8 cellular contexts compared by ENCODE assay signal in genomic region chr7:100583132-100584045, GRCh38. TPM values are rescaled to one million over a fixed set of nuclear protein-coding genes. Genes with fewer than 3 reads are reported as not detected.
DNase-seq lines count a peak whose midpoint lies in the region; ATAC-seq and TF ChIP-seq lines count a peak whose summit lies in the region.

No MANE protein-coding gene starts in this region.

- intact Hi-C loops in psoas muscle (cut with DNase I): loop anchor here in 1 of 2 donors (1.0 kb wide), 1 partner anchor 91 kb away; no protein-coding TSS in a partner anchor

- no peaks in the 10 kb centered on the region for H3K9me3 ChIP-seq in psoas muscle

- DNase-seq in COLO829 (ENCODE audit: low spot score): peak; percentile 88
- peak; percentile 97 for DNase-seq in NOMO-1 (lab: John Stamatoyannopoulos, UW; ENCODE audit: unreplicated experiment in 2 of 2)
- DNase-seq in activated T-helper 1 cell treated with Interleukin-2 at 50 U/mL for 16 hours (ENCODE audit: low read depth): peak; percentile 56
- peak; percentile 54 for DNase-seq in globus pallidus (ENCODE audit: low spot score)
- DNase-seq in psoas muscle: peak; percentile 61 to 71
- DNase-seq in NCI-H446 (lab: John Stamatoyannopoulos, UW): no peak
- no peak for DNase-seq in cerebellar cortex (ENCODE audit: low spot score)
- DNase-seq in DMS53 treated with DMSO at 0.1 percent for 48 hours (lab: John Stamatoyannopoulos, UW; ENCODE audit: unreplicated experiment): no peak

- peaks cover 0 to 45% of the 10 kb centered on the region in 2 donors for H3K36me3 ChIP-seq in psoas muscle (ENCODE audit: insufficient read depth in 1 of 2, low read depth in 1 of 2)

- no peak for ATAC-seq in psoas muscle

- 56 to 65% (median 62%) methylated on average over 22 to 23 of the region's 23 CpGs for WGBS in psoas muscle, 3 donors

- H3K4me3 ChIP-seq in psoas muscle: peak overlapping the region; percentile 100

- H3K27me3 ChIP-seq in psoas muscle (ENCODE audit: insufficient read depth in 3 of 3, low read length in 2 of 3): no peaks in the 10 kb centered on the region

- no peak for TF ChIP-seq CTCF in psoas muscle (IDR thresholded peaks at IDR 0.05)

- H3K4me1 ChIP-seq in psoas muscle: peaks cover 20% of the 10 kb centered on the region

- no peak overlapping the region for H3K27ac ChIP-seq in psoas muscle

RNA-seq across cellular contexts. Expression of gene LRCH4, which starts 2.5 kb away (rescaled TPM):
- 10 to 100 TPM; 32.5 to 41.5 (median 34.1) TPM for total RNA-seq in psoas muscle
- polyA plus RNA-seq in psoas muscle: 10 to 100 TPM; 16.7 to 35.2 (median 28.5) TPM

RNA-seq across cellular contexts. Expression of gene FBXO24, which starts 2.7 kb away (rescaled TPM):
- total RNA-seq in psoas muscle: 1 to 10 TPM in 1 of 4 donors, under 1 TPM in 3; 0.13 to 1.1 (median 0.31) TPM
- under 1 TPM; 0.18 to 0.55 (median 0.23) TPM for polyA plus RNA-seq in psoas muscle

RNA-seq across cellular contexts. Expression of gene SAP25, which starts 9.7 kb away (rescaled TPM):
- total RNA-seq in psoas muscle: 1 to 10 TPM in 1 of 4 donors, under 1 TPM in 2, not detected in 1; 0.59 to 1.9 (median 0.59) TPM
- under 1 TPM in 2 of 3 donors, not detected in 1; 0.21 to 0.40 TPM for polyA plus RNA-seq in psoas muscle

RNA-seq across cellular contexts. Expression of gene PCOLCE, which starts 18.8 kb away (rescaled TPM):
- total RNA-seq in psoas muscle: 10 to 100 TPM in 2 of 4 donors, 1 to 10 TPM in 2; 6.2 to 16.9 (median 9.7) TPM
- polyA plus RNA-seq in psoas muscle: 10 to 100 TPM in 1 of 3 donors, 1 to 10 TPM in 2; 4.2 to 11.5 (median 7.7) TPM

RNA-seq across cellular contexts. Expression of gene MOSPD3, which starts 29.0 kb away (rescaled TPM):
- 1 to 10 TPM; 6.2 to 7.0 (median 6.4) TPM for total RNA-seq in psoas muscle
- polyA plus RNA-seq in psoas muscle: 10 to 100 TPM in 1 of 3 donors, 1 to 10 TPM in 2; 7.7 to 11.3 (median 7.9) TPM

Comparison
In these comparisons a context has a peak if more than half of its experiments do, and no peak if none do; other contexts are left out.
1. DNase-seq: peak in COLO829 (single experiment), NOMO-1 (2 of 2), activated T-helper 1 cell treated with Interleukin-2 at 50 U/mL for 16 hours (single experiment), globus pallidus (single experiment) and psoas muscle (2 of 2); none in NCI-H446 (0 of 2), cerebellar cortex (single experiment) and DMS53 treated with DMSO at 0.1 percent for 48 hours (single experiment).